19 cellular contexts compared by ENCODE assay signal in genomic region chr6:166589786-166590574, GRCh38. TPM values are rescaled to one million over a fixed set of nuclear protein-coding genes. Genes with fewer than 3 reads are reported as not detected.
DNase-seq lines count a peak whose midpoint lies in the region; ATAC-seq and TF ChIP-seq lines count a peak whose summit lies in the region.
"Had no signal": no experiment of that assay in that cellular context is flagged by ENCODE, and none has a peak within 500 bp of the region (broad histone marks: within the 10 kb centered on the region; RNA-seq: fewer than 3 reads in every experiment).

No MANE protein-coding gene starts in this region.

- H3K4me1 Mint-ChIP-seq in activated B cell treated with CpG ODN at 0.5 μM for 24 hours = peaks cover 42% of the 10 kb centered on the region
- H3K4me1 Mint-ChIP-seq in mesothelial cell of epicardium = peaks cover 32% of the 10 kb centered on the region

- intact Hi-C loops in activated B cell treated with CpG ODN at 0.5 μM for 24 hours (cut with micrococcal nuclease) (loop anchor here (1.0 to 5.0 kb wide), 9 partner anchors 37 to 761 kb away; partner anchors contain the start of genes CEP43, MPC1, RPS6KA2 and SFT2D1), stomach (cut with DNase I; ENCODE audit: low total_unique reads) (no loop called here)

- POLR2A ChIA-PET in activated B cell treated with CpG ODN at 0.5 μM for 24 hours (lab: Charles Lee) (interaction anchor here (0.6 to 4.2 kb wide), 6 partner anchors 33 to 761 kb away, joined by 3 to 67 read pairs (median 4); partner anchors contain the start of gene RPS6KA2), GM10248 (lab: Yijun Ruan, JAX) (no interaction called here)

- no peak for TF ChIP-seq CTCF in BE2C (IDR thresholded peaks at IDR 0.05; ENCODE audit: low read depth, low read length)
- no peak for TF ChIP-seq CTCF in activated B cell treated with CpG ODN at 0.5 μM for 24 hours (IDR thresholded peaks at IDR 0.05)
- TF ChIP-seq CTCF in mesothelial cell of epicardium (IDR thresholded peaks at IDR 0.05; ENCODE audit: unreplicated experiment) = no peak
- TF ChIP-seq CTCF in GM10248 (IDR thresholded peaks at IDR 0.05; ENCODE audit: control extremely low read depth, extremely low read depth, low read depth, missing control alignments) = no peak
- no peak for TF ChIP-seq CTCF in stomach (IDR thresholded peaks at IDR 0.05)

- no peaks in the 10 kb centered on the region for H3K27me3 ChIP-seq in BE2C
- H3K27me3 ChIP-seq in GM23248 (replicated peaks; ENCODE audit: insufficient read depth) = no peaks in the 10 kb centered on the region
- no peaks in the 10 kb centered on the region for H3K27me3 ChIP-seq in stomach
- H3K27me3 ChIP-seq: cardiac muscle cell, pancreas, SJSA1, thyroid gland had no signal

- no peak overlapping the region for H3K9ac ChIP-seq in GM23248

- 89 to 91% methylated on average over 8 of the region's 8 CpGs for WGBS in GM23248 (ENCODE audit: low coverage in 1 of 2, low lambda C conversion rate in 2 of 2, missing lambda C conversion rate in 2 of 2), 2 experiments
- 70 to 81% (median 79%) methylated on average over 8 of the region's 8 CpGs for WGBS in stomach, 5 donors

- H3K9me3 Mint-ChIP-seq in activated B cell treated with CpG ODN at 0.5 μM for 24 hours = no peaks in the 10 kb centered on the region
- H3K9me3 Mint-ChIP-seq in mesothelial cell of epicardium = no peaks in the 10 kb centered on the region
- H3K9me3 Mint-ChIP-seq: activated naive CD4-positive, alpha-beta T cell treated with anti-CD3 and anti-CD28 coated beads, Interleukin-2, amount 50 U/mL, for 24 hours; IgD-negative memory B cell had no signal

- H3F3A ChIP-seq in GM23248 (ENCODE audit: insufficient read depth) = peaks cover 24% of the 10 kb centered on the region

- H3K36me3 Mint-ChIP-seq in activated B cell treated with CpG ODN at 0.5 μM for 24 hours (ENCODE audit: low read depth) (no peaks in the 10 kb centered on the region), mesothelial cell of epicardium (no peaks in the 10 kb centered on the region)
- H3K36me3 Mint-ChIP-seq: activated naive CD4-positive, alpha-beta T cell treated with anti-CD3 and anti-CD28 coated beads, Interleukin-2, amount 50 U/mL, for 24 hours; IgD-negative memory B cell had no signal

- H4K20me1 ChIP-seq in GM23248 (ENCODE audit: insufficient read depth) = no peaks in the 10 kb centered on the region

- H3K4me3 ChIP-seq in BE2C (ENCODE audit: low read depth, low read length) (peak overlapping the region; percentile 13; the same call in 1 of the 2 replicates), GM23248 (no peak overlapping the region), stomach (no peak overlapping the region)
- H3K4me3 ChIP-seq: cardiac muscle cell, pancreas, SJSA1, thyroid gland had no signal

- H3K36me3 ChIP-seq in BE2C (no peaks in the 10 kb centered on the region), GM23248 (ENCODE audit: low read depth) (no peaks in the 10 kb centered on the region), stomach (no peaks in the 10 kb centered on the region)
- H3K36me3 ChIP-seq: cardiac muscle cell, pancreas, SJSA1, thyroid gland had no signal

- H3K9me3 ChIP-seq in BE2C = no peaks in the 10 kb centered on the region
- no peaks in the 10 kb centered on the region for H3K9me3 ChIP-seq in GM23248 (ENCODE audit: low read depth)
- H3K9me3 ChIP-seq in stomach = no peaks in the 10 kb centered on the region
- H3K9me3 ChIP-seq: pancreas, SJSA1, thyroid gland had no signal

- H3K27ac ChIP-seq in GM23248 (no peak overlapping the region), stomach (no peak overlapping the region)
- H3K27ac ChIP-seq: cardiac muscle cell, pancreas, SJSA1 had no signal

- TF ChIP-seq EP300 in stomach (IDR thresholded peaks at IDR 0.05) = no peak

- peak overlapping the region; percentile 33 for H3K4me2 ChIP-seq in GM23248 (ENCODE audit: unreplicated experiment)

- H2AFZ ChIP-seq in GM23248 = no peak overlapping the region

- no peaks in the 10 kb centered on the region for H3K27me3 Mint-ChIP-seq in activated B cell treated with CpG ODN at 0.5 μM for 24 hours
- H3K27me3 Mint-ChIP-seq in mesothelial cell of epicardium (ENCODE audit: low read depth) = no peaks in the 10 kb centered on the region
- H3K27me3 Mint-ChIP-seq: activated naive CD4-positive, alpha-beta T cell treated with anti-CD3 and anti-CD28 coated beads, Interleukin-2, amount 50 U/mL, for 24 hours; IgD-negative memory B cell had no signal

- H3K79me2 ChIP-seq in GM23248 (ENCODE audit: insufficient read depth) = peaks cover 76% of the 10 kb centered on the region

- in situ Hi-C loops in GM23248 (cut with MboI) = no loop called here

- H3K27ac Mint-ChIP-seq in activated B cell treated with CpG ODN at 0.5 μM for 24 hours (peak overlapping the region; percentile 87), mesothelial cell of epicardium (peak overlapping the region; percentile 8)
- H3K27ac Mint-ChIP-seq: activated naive CD4-positive, alpha-beta T cell treated with anti-CD3 and anti-CD28 coated beads, Interleukin-2, amount 50 U/mL, for 24 hours; IgD-negative memory B cell had no signal

- H3K4me3 Mint-ChIP-seq in activated B cell treated with CpG ODN at 0.5 μM for 24 hours (peak overlapping the region; percentile 76), mesothelial cell of epicardium (no peak overlapping the region)
- H3K4me3 Mint-ChIP-seq: activated naive CD4-positive, alpha-beta T cell treated with anti-CD3 and anti-CD28 coated beads, Interleukin-2, amount 50 U/mL, for 24 hours had no signal

- TF ChIP-seq POLR2A in stomach (IDR thresholded peaks at IDR 0.05) = no peak

- H3K9me2 ChIP-seq in GM23248 (ENCODE audit: insufficient read depth) = no peaks in the 10 kb centered on the region

- ATAC-seq in activated B cell treated with CpG ODN at 0.5 μM for 24 hours (ENCODE audit: low read depth) (no peak), GM21786 (IDR thresholded peaks at IDR 0.05; ENCODE audit: unreplicated experiment) (no peak)

- H3K4me1 ChIP-seq in BE2C = peaks cover 37% of the 10 kb centered on the region
- peaks cover 27% of the 10 kb centered on the region for H3K4me1 ChIP-seq in GM23248 (ENCODE audit: insufficient read depth)
- H3K4me1 ChIP-seq in stomach = peaks cover 7 to 31% (median 22%) of the 10 kb centered on the region in 4 donors
- H3K4me1 ChIP-seq: pancreas had no signal

- CTCF ChIA-PET in activated B cell treated with CpG ODN at 0.5 μM for 24 hours (lab: Charles Lee) = interaction anchor here (0.9 kb wide), 1 partner anchor 552 kb away, joined by 3 read pairs; no protein-coding TSS in a partner anchor
- CTCF ChIA-PET in GM10248 (lab: Yijun Ruan, JAX) = interaction anchor here (1.2 to 1.4 kb wide), 3 partner anchors 10 to 33 kb away, joined by 3 to 4 read pairs (median 3); no protein-coding TSS in a partner anchor

- DNase-seq in BE2C (no peak), GM23248 (no peak), activated B cell treated with CpG ODN at 0.5 μM for 24 hours (no peak), mesothelial cell of epicardium (ENCODE audit: low spot score in 2 of 2, unreplicated experiment in 2 of 2) (no peak), DMS53 treated with DMSO at 0.1 percent for 48 hours (lab: John Stamatoyannopoulos, UW; ENCODE audit: unreplicated experiment) (no peak), GM10248 (ENCODE audit: extremely low spot score) (no peak), stomach (no peak)
- DNase-seq: activated CD4-positive, alpha-beta T cell treated with anti-CD3 and anti-CD28 coated beads for 48 hours; effector memory CD4-positive, alpha-beta T cell; GF-D8; NCI-H2029; NCI-H510A; pancreas; thyroid gland had no signal

RNA-seq across cellular contexts. Expression of gene RAMACL, which starts 3.5 kb away (rescaled TPM):
- polyA plus RNA-seq in BE2C (2012; ENCODE audit: insufficient read depth, insufficient read length, low read depth) = 2.1 TPM
- 0.13 and 2.1 TPM in 2 replicates for total RNA-seq in GM23248 (2014; rRNA removed; shearing (Covaris generic))
- polyA plus RNA-seq in GM23248 (2016; fragmentation: Nextera tagmentation; extraction: Ambion mirVana) (0.31 and 0.33 TPM in 2 replicates), stomach (under 1 TPM in 2 of 3 donors, not detected in 1; 0.25 to 0.46 TPM)
- total RNA-seq in activated B cell treated with CpG ODN at 0.5 μM for 24 hours (1.8 and 2.3 TPM in 2 replicates), mesothelial cell of epicardium (0.69 to 1.00 TPM (median 0.79 TPM) in 3 replicates), stomach (1 to 10 TPM in 3 of 5 donors, not detected in 2; 3.5 to 9.0 (median 5.5) TPM)

RNA-seq across cellular contexts. Expression of gene RPS6KA2, which starts 37.1 kb away (rescaled TPM):
- polyA plus RNA-seq in BE2C (2012; ENCODE audit: insufficient read depth, insufficient read length, low read depth) = 27.7 TPM
- total RNA-seq in GM23248 (2014; rRNA removed; shearing (Covaris generic)) = 42.0 and 45.1 TPM in 2 replicates
- polyA plus RNA-seq in GM23248 (2016; fragmentation: Nextera tagmentation; extraction: Ambion mirVana) (44.0 and 49.0 TPM in 2 replicates), stomach (10 to 100 TPM; 10.9 to 60.2 (median 58.0) TPM)
- total RNA-seq in activated B cell treated with CpG ODN at 0.5 μM for 24 hours (13.9 and 14.4 TPM in 2 replicates), mesothelial cell of epicardium (12.0 to 18.4 TPM (median 12.3 TPM) in 3 replicates), stomach (100 to 1,000 TPM in 1 of 5 donors, 10 to 100 TPM in 4; 35.1 to 150 (median 85.2) TPM)
